10 cellular contexts compared by ENCODE assay signal in genomic region chrX:17375361-17375630, GRCh38. TPM values are rescaled to one million over a fixed set of nuclear protein-coding genes. Genes with fewer than 3 reads are reported as not detected.
A peak's percentile ranks its signal among the peaks of the same experiment; 100 is the strongest.
DNase-seq lines count a peak whose midpoint lies in the region; ATAC-seq and TF ChIP-seq lines count a peak whose summit lies in the region.
"Had no signal": no experiment of that assay in that cellular context is flagged by ENCODE, and none has a peak within 500 bp of the region (broad histone marks: within the 10 kb centered on the region; RNA-seq: fewer than 3 reads in every experiment).

No MANE protein-coding gene starts in this region.

- H3K9ac ChIP-seq in colonic mucosa (ENCODE audit: low read depth in 2 of 2, low read length in 2 of 2), result peak overlapping the region; percentile 39 to 42

- H3K4me1 ChIP-seq in colonic mucosa (no peaks in the 10 kb centered on the region), lung (ENCODE audit: control insufficient read depth in 2 of 2, insufficient read depth in 2 of 2, low read length in 2 of 2) (peaks cover 0 to 3% of the 10 kb centered on the region in 2 donors), tibial nerve (peaks cover 0 to 9% (median 0%) of the 10 kb centered on the region in 4 donors)

- CTCF ChIA-PET in activated CD8-positive, alpha-beta T cell treated with anti-CD3 and anti-CD28 coated beads for 36 hours (lab: Charles Lee), result no interaction called here
- CTCF ChIA-PET in activated CD8-positive, alpha-beta T cell treated with anti-CD3 and anti-CD28 coated beads, Interleukin-2, amount 10 ng/mL, durations not matched to agents 7 days and 5 days (lab: Charles Lee), result no interaction called here

- peaks cover 6% of the 10 kb centered on the region for H3K4me1 Mint-ChIP-seq in activated CD8-positive, alpha-beta T cell treated with anti-CD3 and anti-CD28 coated beads for 36 hours (ENCODE audit: low read depth)
- H3K4me1 Mint-ChIP-seq in activated CD8-positive, alpha-beta T cell treated with anti-CD3 and anti-CD28 coated beads, Interleukin-2, amount 10 ng/mL, durations not matched to agents 7 days and 5 days (ENCODE audit: low read depth), result peaks cover 7% of the 10 kb centered on the region
- H3K4me1 Mint-ChIP-seq: CD4-positive, CD25-positive, alpha-beta regulatory T cell had no signal

- POLR2A ChIA-PET in activated CD8-positive, alpha-beta T cell treated with anti-CD3 and anti-CD28 coated beads for 36 hours (lab: Charles Lee), result no interaction called here
- POLR2A ChIA-PET in activated CD8-positive, alpha-beta T cell treated with anti-CD3 and anti-CD28 coated beads, Interleukin-2, amount 10 ng/mL, durations not matched to agents 7 days and 5 days (lab: Charles Lee), result no interaction called here

- no peak for TF ChIP-seq EP300 in tibial nerve (IDR thresholded peaks at IDR 0.05)

- peak overlapping the region; percentile 17 for H3K4me3 Mint-ChIP-seq in activated CD8-positive, alpha-beta T cell treated with anti-CD3 and anti-CD28 coated beads for 36 hours
- H3K4me3 Mint-ChIP-seq in activated CD8-positive, alpha-beta T cell treated with anti-CD3 and anti-CD28 coated beads, Interleukin-2, amount 10 ng/mL, durations not matched to agents 7 days and 5 days, result no peak overlapping the region
- H3K4me3 Mint-ChIP-seq: CD4-positive, CD25-positive, alpha-beta regulatory T cell had no signal

- H3K27me3 ChIP-seq in colonic mucosa (peaks cover 5% of the 10 kb centered on the region), lung (ENCODE audit: control insufficient read depth, insufficient read depth) (peaks cover 3% of the 10 kb centered on the region), tibial nerve (peaks cover 0 to 10% of the 10 kb centered on the region in 2 donors)

- no peak for TF ChIP-seq POLR2A in tibial nerve (IDR thresholded peaks at IDR 0.05)

- ATAC-seq in activated CD8-positive, alpha-beta T cell treated with anti-CD3 and anti-CD28 coated beads for 36 hours, result no peak
- ATAC-seq in activated CD8-positive, alpha-beta T cell treated with anti-CD3 and anti-CD28 coated beads, Interleukin-2, amount 10 ng/mL, durations not matched to agents 7 days and 5 days, result no peak
- ATAC-seq in lung (ENCODE audit: insufficient read depth, low FRiP score), result no peak

- DNase-seq in activated CD8-positive, alpha-beta T cell treated with anti-CD3 and anti-CD28 coated beads for 36 hours, result no peak
- DNase-seq in activated CD8-positive, alpha-beta T cell treated with anti-CD3 and anti-CD28 coated beads, Interleukin-2, amount 10 ng/mL, durations not matched to agents 7 days and 5 days, result no peak
- DNase-seq in colonic mucosa (peak; percentile 19), lung (ENCODE audit: low spot score) (no peak), tibial nerve (ENCODE audit: low spot score in 2 of 2) (no peak), COR-L47 (lab: John Stamatoyannopoulos, UW) (no peak), NK-92 (lab: John Stamatoyannopoulos, UW; ENCODE audit: unreplicated experiment) (no peak), inferior parietal cortex (ENCODE audit: extremely low spot score) (no peak)
- DNase-seq: CD4-positive, CD25-positive, alpha-beta regulatory T cell; stimulated activated CD4-positive, alpha-beta T cell treated with anti-CD3 and anti-CD28 coated beads, Interleukin-4, amount 100 ng/mL, for 1 hour had no signal

- H3K9me3 ChIP-seq in colonic mucosa (no peaks in the 10 kb centered on the region), lung (ENCODE audit: control insufficient read depth in 2 of 2, insufficient read depth in 1 of 2, low read length in 1 of 2) (peaks cover 0 to 8% of the 10 kb centered on the region in 2 donors), tibial nerve (no peaks in the 10 kb centered on the region)

- H3K27ac ChIP-seq in colonic mucosa (peak overlapping the region; percentile 7), lung (ENCODE audit: low read depth in 1 of 2, low read length in 1 of 2) (no peak overlapping the region), tibial nerve (peak overlapping the region; percentile 19 to 79 (median 42))

- intact Hi-C loops in activated CD8-positive, alpha-beta T cell treated with anti-CD3 and anti-CD28 coated beads for 36 hours (cut with micrococcal nuclease), result loop anchor here (5.0 kb wide), 1 partner anchor 317 kb away; no protein-coding TSS in a partner anchor
- intact Hi-C loops in colonic mucosa (cut with DNase I), result loop anchor here (5.0 to 10.0 kb wide), 2 partner anchors 150 to 217 kb away; no protein-coding TSS in a partner anchor

- peaks cover 37% of the 10 kb centered on the region for H3K27me3 Mint-ChIP-seq in activated CD8-positive, alpha-beta T cell treated with anti-CD3 and anti-CD28 coated beads for 36 hours
- peaks cover 24% of the 10 kb centered on the region for H3K27me3 Mint-ChIP-seq in activated CD8-positive, alpha-beta T cell treated with anti-CD3 and anti-CD28 coated beads, Interleukin-2, amount 10 ng/mL, durations not matched to agents 7 days and 5 days (ENCODE audit: low read depth)

- peak overlapping the region; percentile 39 for H3K4me3 ChIP-seq in colonic mucosa
- H3K4me3 ChIP-seq in lung, result peak overlapping the region; percentile 24
- peak overlapping the region; percentile 41 to 69 (median 47) for H3K4me3 ChIP-seq in tibial nerve

- no peaks in the 10 kb centered on the region for H3K9me3 Mint-ChIP-seq in activated CD8-positive, alpha-beta T cell treated with anti-CD3 and anti-CD28 coated beads for 36 hours
- no peaks in the 10 kb centered on the region for H3K9me3 Mint-ChIP-seq in activated CD8-positive, alpha-beta T cell treated with anti-CD3 and anti-CD28 coated beads, Interleukin-2, amount 10 ng/mL, durations not matched to agents 7 days and 5 days (ENCODE audit: insufficient read depth)

- TF ChIP-seq CTCF in activated CD8-positive, alpha-beta T cell treated with anti-CD3 and anti-CD28 coated beads for 36 hours (IDR thresholded peaks at IDR 0.05), result no peak
- TF ChIP-seq CTCF in colonic mucosa (IDR thresholded peaks at IDR 0.05) (no peak), lung (IDR thresholded peaks at IDR 0.05; ENCODE audit: control extremely low read depth, extremely low read depth) (no peak), tibial nerve (IDR thresholded peaks at IDR 0.05) (no peak)

- 2 to 28% methylated on average over 14 to 17 of the region's 17 CpGs for WGBS in lung, 2 donors
- WGBS in tibial nerve, 2 donors, result 0 to 42% methylated on average over 1 to 17 of the region's 17 CpGs

- H3K27ac Mint-ChIP-seq in activated CD8-positive, alpha-beta T cell treated with anti-CD3 and anti-CD28 coated beads for 36 hours, result no peak overlapping the region
- no peak overlapping the region for H3K27ac Mint-ChIP-seq in activated CD8-positive, alpha-beta T cell treated with anti-CD3 and anti-CD28 coated beads, Interleukin-2, amount 10 ng/mL, durations not matched to agents 7 days and 5 days
- H3K27ac Mint-ChIP-seq: CD4-positive, CD25-positive, alpha-beta regulatory T cell had no signal

- H3K36me3 Mint-ChIP-seq in activated CD8-positive, alpha-beta T cell treated with anti-CD3 and anti-CD28 coated beads for 36 hours (ENCODE audit: low read depth), result no peaks in the 10 kb centered on the region
- no peaks in the 10 kb centered on the region for H3K36me3 Mint-ChIP-seq in activated CD8-positive, alpha-beta T cell treated with anti-CD3 and anti-CD28 coated beads, Interleukin-2, amount 10 ng/mL, durations not matched to agents 7 days and 5 days (ENCODE audit: low read depth)

- H3K36me3 ChIP-seq in colonic mucosa (no peaks in the 10 kb centered on the region), lung (ENCODE audit: control insufficient read depth in 2 of 2, insufficient read depth in 2 of 2, low read length in 2 of 2) (no peaks in the 10 kb centered on the region), tibial nerve (no peaks in the 10 kb centered on the region)

RNA-seq across cellular contexts. Expression of gene NHS, which starts 0.3 kb away (rescaled TPM):
- total RNA-seq in activated CD8-positive, alpha-beta T cell treated with anti-CD3 and anti-CD28 coated beads for 36 hours, result 1 to 10 TPM; 6.9 to 7.3 TPM
- total RNA-seq in activated CD8-positive, alpha-beta T cell treated with anti-CD3 and anti-CD28 coated beads, Interleukin-2, amount 10 ng/mL, durations not matched to agents 7 days and 5 days, result 1 to 10 TPM in 1 of 2 experiments, under 1 TPM in 1; 0.81 to 1.7 TPM
- total RNA-seq in colonic mucosa (1 to 10 TPM; 3.0 to 4.3 TPM), lung (1 to 10 TPM; 1.9 to 2.0 TPM), tibial nerve (10 to 100 TPM; 13.2 to 39.0 (median 31.5) TPM)
- under 1 TPM; 0.46 to 0.93 TPM for polyA plus RNA-seq in lung

Comparison
In these comparisons a context has a peak if more than half of its experiments do, and no peak if none do; other contexts are left out.
1. H3K27ac ChIP-seq: peak in colonic mucosa (single experiment) and tibial nerve (4 of 4); none in lung (0 of 2).
2. Peak in every context shown above with its lines, with median percentiles within 50 percentile points of each other: H3K4me3 ChIP-seq.